8 cellular contexts compared by ENCODE assay signal in the genomic region with DNA sequence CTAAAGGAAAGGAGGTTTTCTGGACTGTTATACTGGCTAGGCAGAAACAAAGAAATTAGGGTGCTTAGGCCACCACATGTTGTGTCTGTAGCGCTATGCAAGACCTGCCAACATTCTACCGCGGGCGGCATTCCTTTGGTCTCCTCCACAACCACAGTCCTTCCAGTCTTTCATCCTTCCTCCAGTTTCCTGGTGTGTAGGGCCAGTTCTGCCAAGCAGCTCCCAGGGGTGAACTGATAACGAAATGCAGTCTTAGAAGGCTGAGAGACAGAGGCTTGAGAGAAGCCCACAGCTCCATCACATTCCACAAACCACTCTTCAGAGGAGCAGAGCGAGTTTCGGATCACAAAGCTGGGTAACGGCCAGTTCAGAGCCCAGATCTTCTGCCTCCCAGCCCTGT. TPM values are rescaled to one million over a fixed set of nuclear protein-coding genes. Genes with fewer than 3 reads are reported as not detected.
DNase-seq lines count a peak whose midpoint lies in the region; ATAC-seq, FAIRE-seq and TF ChIP-seq lines count a peak whose summit lies in the region.

No MANE protein-coding gene starts in this region.

- FAIRE-seq in GM19239 (lab: Jason Lieb, UNC) (peak; percentile 18), frontal cortex (lab: Jason Lieb, UNC) (no peak)

- H3K36me3 ChIP-seq in mucosa of descending colon (ENCODE audit: low read depth), result no peaks in the 10 kb centered on the region

- peak overlapping the region; percentile 81 for H3K27ac ChIP-seq in RWPE1

- POLR2A ChIA-PET in RWPE1 (lab: Yijun Ruan, JAX; ENCODE audit: low non-redundant PET), result interaction anchor here (0.5 kb wide), 1 partner anchor 53 kb away, joined by 5 read pairs; no protein-coding TSS in a partner anchor

- ATAC-seq in mucosa of descending colon, result no peak
- no peak for ATAC-seq in HG03432 (IDR thresholded peaks at IDR 0.05; ENCODE audit: unreplicated experiment)

- H3K4me3 ChIP-seq in skeletal muscle cell (ENCODE audit: low read depth, low read length) (peak overlapping the region; percentile 58), mucosa of descending colon (no peak overlapping the region)

- peaks cover 4% of the 10 kb centered on the region for H3K4me1 ChIP-seq in mucosa of descending colon (ENCODE audit: low read depth)

- H3K9me3 ChIP-seq in mucosa of descending colon, result peaks cover 3% of the 10 kb centered on the region

- TF ChIP-seq CTCF in RWPE1 (conservative IDR thresholded peaks at IDR 0.05; ENCODE audit: low read depth), result no peak
- no peak for TF ChIP-seq CTCF in mucosa of descending colon (IDR thresholded peaks at IDR 0.05)

- intact Hi-C loops in mucosa of descending colon (cut with DNase I, micrococcal nuclease), result loop anchor here in 1 of 2 donors (5.0 kb wide), 1 partner anchor 40 kb away; the partner anchor contains the start of gene CFAP53

- DNase-seq in GM19239 (ENCODE audit: insufficient read length, low spot score) (no peak), RWPE1 (ENCODE audit: low spot score) (no peak), fibroblast of peridontal ligament (ENCODE audit: extremely low read depth) (peak; percentile 80), skeletal muscle cell (ENCODE audit: low read depth) (no peak), mucosa of descending colon (no peak), frontal cortex (ENCODE audit: low spot score in 2 of 2) (no peak), NCI-H748 treated with DMSO at 0.1 percent for 48 hours (lab: John Stamatoyannopoulos, UW) (no peak)

- CTCF ChIA-PET in RWPE1 (lab: Yijun Ruan, JAX), result no interaction called here

RNA-seq across cellular contexts. Expression of gene CXXC1, which starts 19.5 kb away (rescaled TPM):
- total RNA-seq in mucosa of descending colon, result 10 to 100 TPM; 80.9 to 88.8 (median 83.7) TPM
- total RNA-seq in frontal cortex, result 35.5 TPM

RNA-seq across cellular contexts. Expression of gene MBD1, which starts 25.6 kb away (rescaled TPM):
- total RNA-seq in mucosa of descending colon, result 10 to 100 TPM; 71.4 to 90.2 (median 75.1) TPM
- total RNA-seq in frontal cortex, result 51.4 TPM

RNA-seq across cellular contexts. Expression of gene CFAP53, which starts 40.6 kb away (rescaled TPM):
- under 1 TPM in 2 of 3 donors, not detected in 1; 0.27 to 0.47 TPM for total RNA-seq in mucosa of descending colon
- total RNA-seq in frontal cortex, result 1.2 TPM
